Comparison of ENCODE assay signal across 1 cellular context in the genomic region with DNA sequence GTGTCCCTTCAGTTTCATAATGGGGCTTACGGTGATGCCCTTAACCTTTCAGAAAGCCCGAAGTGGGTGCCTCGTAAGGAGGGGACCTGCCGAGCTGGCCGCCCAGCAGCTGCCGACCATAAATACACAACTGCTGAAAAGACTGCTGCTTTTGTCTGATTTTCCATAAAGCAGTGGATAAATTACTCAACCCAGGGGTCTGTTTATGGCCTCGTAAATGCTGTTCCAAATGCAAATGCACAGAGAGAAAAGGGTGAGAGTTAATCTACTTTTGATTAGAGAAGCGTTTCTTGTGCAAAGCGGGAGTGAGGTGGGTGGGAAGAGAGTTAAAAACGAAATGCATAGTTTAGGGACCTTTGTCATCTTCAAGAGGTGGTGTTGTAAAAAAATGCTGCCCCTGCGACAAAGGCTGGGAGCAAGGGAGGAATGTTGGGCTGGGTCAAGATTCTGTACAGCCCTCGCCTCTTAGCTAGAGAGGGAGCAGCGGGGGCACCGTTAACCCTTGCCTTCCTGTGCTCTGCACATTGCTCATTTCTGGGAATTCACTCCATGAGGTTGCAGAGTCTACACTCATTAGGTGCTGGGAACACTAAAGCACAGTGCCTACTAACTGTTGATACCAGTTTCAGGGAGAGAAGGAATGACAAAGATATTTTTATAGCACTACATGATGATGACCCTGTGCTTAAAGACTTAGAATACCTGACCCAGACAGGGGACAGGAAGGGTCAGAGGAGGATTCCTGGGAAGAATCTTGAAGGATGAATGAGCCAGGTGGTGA.
TF ChIP-seq lines count a peak whose summit lies in the region.

No MANE protein-coding gene starts in this region.

TF ChIP-seq in HEK293, 187 proteins besides CTCF, POLR2A, EP300 and RAD21 (continued from another document and continues in another):
- TF ChIP-seq, protein P1, sequence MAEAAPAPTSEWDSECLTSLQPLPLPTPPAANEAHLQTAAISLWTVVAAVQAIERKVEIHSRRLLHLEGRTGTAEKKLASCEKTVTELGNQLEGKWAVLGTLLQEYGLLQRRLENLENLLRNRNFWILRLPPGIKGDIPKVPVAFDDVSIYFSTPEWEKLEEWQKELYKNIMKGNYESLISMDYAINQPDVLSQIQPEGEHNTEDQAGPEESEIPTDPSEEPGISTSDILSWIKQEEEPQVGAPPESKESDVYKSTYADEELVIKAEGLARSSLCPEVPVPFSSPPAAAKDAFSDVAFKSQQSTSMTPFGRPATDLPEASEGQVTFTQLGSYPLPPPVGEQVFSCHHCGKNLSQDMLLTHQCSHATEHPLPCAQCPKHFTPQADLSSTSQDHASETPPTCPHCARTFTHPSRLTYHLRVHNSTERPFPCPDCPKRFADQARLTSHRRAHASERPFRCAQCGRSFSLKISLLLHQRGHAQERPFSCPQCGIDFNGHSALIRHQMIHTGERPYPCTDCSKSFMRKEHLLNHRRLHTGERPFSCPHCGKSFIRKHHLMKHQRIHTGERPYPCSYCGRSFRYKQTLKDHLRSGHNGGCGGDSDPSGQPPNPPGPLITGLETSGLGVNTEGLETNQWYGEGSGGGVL (tag by site-specific recombination; IDR thresholded peaks at IDR 0.05): peak; percentile 31; the same call in 1 of the 2 replicates
- TF ChIP-seq ZNF777 (tag by site-specific recombination; IDR thresholded peaks at IDR 0.05; ENCODE audit: borderline replicate concordance): no peak
- peak; percentile 36; the same call in 1 of the 2 replicates for TF ChIP-seq MZF1 (tag by site-specific recombination; IDR thresholded peaks at IDR 0.05; ENCODE audit: borderline replicate concordance)
- no peak for TF ChIP-seq ZNF747 (tag by site-specific recombination; IDR thresholded peaks at IDR 0.05)
- TF ChIP-seq ZNF600 (tag by site-specific recombination; IDR thresholded peaks at IDR 0.05): peak; percentile 67
- no peak for TF ChIP-seq ZNF114 (tag by site-specific recombination; IDR thresholded peaks at IDR 0.05)
- peak; percentile 97 for TF ChIP-seq IKZF3 (tag by site-specific recombination; IDR thresholded peaks at IDR 0.05)
- TF ChIP-seq, protein P2, sequence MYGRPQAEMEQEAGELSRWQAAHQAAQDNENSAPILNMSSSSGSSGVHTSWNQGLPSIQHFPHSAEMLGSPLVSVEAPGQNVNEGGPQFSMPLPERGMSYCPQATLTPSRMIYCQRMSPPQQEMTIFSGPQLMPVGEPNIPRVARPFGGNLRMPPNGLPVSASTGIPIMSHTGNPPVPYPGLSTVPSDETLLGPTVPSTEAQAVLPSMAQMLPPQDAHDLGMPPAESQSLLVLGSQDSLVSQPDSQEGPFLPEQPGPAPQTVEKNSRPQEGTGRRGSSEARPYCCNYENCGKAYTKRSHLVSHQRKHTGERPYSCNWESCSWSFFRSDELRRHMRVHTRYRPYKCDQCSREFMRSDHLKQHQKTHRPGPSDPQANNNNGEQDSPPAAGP (tag by site-specific recombination; IDR thresholded peaks at IDR 0.05): peak; percentile 70
- peak; percentile 95 for TF ChIP-seq PRDM1 (tag by site-specific recombination; IDR thresholded peaks at IDR 0.05)
- peak; percentile 81 for TF ChIP-seq ZNF596 (tag by site-specific recombination; IDR thresholded peaks at IDR 0.05)
- TF ChIP-seq ZNF169 (tag by site-specific recombination; IDR thresholded peaks at IDR 0.05): no peak
- TF ChIP-seq, protein P3, sequence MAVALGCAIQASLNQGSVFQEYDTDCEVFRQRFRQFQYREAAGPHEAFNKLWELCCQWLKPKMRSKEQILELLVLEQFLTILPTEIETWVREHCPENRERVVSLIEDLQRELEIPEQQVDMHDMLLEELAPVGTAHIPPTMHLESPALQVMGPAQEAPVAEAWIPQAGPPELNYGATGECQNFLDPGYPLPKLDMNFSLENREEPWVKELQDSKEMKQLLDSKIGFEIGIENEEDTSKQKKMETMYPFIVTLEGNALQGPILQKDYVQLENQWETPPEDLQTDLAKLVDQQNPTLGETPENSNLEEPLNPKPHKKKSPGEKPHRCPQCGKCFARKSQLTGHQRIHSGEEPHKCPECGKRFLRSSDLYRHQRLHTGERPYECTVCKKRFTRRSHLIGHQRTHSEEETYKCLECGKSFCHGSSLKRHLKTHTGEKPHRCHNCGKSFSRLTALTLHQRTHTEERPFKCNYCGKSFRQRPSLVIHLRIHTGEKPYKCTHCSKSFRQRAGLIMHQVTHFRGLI (tag by site-specific recombination; IDR thresholded peaks at IDR 0.05): peak; percentile 88
- TF ChIP-seq ZNF561 (tag by site-specific recombination; IDR thresholded peaks at IDR 0.05; ENCODE audit: borderline replicate concordance): peak; percentile 86; the same call in 1 of the 2 replicates
- TF ChIP-seq ZNF660 (tag by site-specific recombination; IDR thresholded peaks at IDR 0.05): no peak
- TF ChIP-seq ZNF416 (tag by site-specific recombination; IDR thresholded peaks at IDR 0.05): no peak
- no peak for TF ChIP-seq SETDB1 (IDR thresholded peaks at IDR 0.05; ENCODE audit: insufficient read length, low read length)
- TF ChIP-seq, protein P4, sequence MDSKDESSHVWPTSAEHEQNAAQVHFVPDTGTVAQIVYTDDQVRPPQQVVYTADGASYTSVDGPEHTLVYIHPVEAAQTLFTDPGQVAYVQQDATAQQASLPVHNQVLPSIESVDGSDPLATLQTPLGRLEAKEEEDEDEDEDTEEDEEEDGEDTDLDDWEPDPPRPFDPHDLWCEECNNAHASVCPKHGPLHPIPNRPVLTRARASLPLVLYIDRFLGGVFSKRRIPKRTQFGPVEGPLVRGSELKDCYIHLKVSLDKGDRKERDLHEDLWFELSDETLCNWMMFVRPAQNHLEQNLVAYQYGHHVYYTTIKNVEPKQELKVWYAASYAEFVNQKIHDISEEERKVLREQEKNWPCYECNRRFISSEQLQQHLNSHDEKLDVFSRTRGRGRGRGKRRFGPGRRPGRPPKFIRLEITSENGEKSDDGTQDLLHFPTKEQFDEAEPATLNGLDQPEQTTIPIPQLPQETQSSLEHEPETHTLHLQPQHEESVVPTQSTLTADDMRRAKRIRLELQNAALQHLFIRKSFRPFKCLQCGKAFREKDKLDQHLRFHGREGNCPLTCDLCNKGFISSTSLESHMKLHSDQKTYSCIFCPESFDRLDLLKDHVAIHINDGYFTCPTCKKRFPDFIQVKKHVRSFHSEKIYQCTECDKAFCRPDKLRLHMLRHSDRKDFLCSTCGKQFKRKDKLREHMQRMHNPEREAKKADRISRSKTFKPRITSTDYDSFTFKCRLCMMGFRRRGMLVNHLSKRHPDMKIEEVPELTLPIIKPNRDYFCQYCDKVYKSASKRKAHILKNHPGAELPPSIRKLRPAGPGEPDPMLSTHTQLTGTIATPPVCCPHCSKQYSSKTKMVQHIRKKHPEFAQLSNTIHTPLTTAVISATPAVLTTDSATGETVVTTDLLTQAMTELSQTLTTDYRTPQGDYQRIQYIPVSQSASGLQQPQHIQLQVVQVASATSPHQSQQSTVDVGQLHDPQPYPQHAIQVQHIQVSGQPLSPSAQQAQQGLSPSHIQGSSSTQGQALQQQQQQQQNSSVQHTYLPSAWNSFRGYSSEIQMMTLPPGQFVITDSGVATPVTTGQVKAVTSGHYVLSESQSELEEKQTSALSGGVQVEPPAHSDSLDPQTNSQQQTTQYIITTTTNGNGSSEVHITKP (tag by site-specific recombination; IDR thresholded peaks at IDR 0.05): no peak
- peak; percentile 98 for TF ChIP-seq ZBTB48 (tag by site-specific recombination; IDR thresholded peaks at IDR 0.05)
- TF ChIP-seq ZNF433 (tag by site-specific recombination; IDR thresholded peaks at IDR 0.05; ENCODE audit: low read depth): no peak
- TF ChIP-seq ZNF530 (tag by site-specific recombination; IDR thresholded peaks at IDR 0.05; ENCODE audit: low read depth): no peak
- no peak for TF ChIP-seq ZNF48 (tag by site-specific recombination; IDR thresholded peaks at IDR 0.05)
- TF ChIP-seq ZBTB8A (tag by site-specific recombination; IDR thresholded peaks at IDR 0.05): peak; percentile 93
- peak; percentile 83; the same call in 1 of the 2 replicates for TF ChIP-seq WT1 (tag by site-specific recombination; IDR thresholded peaks at IDR 0.05)
- TF ChIP-seq GLI2 (tag by site-specific recombination; IDR thresholded peaks at IDR 0.05; ENCODE audit: borderline replicate concordance, low read depth): peak; percentile 83
- TF ChIP-seq ZNF658 (tag by site-specific recombination; IDR thresholded peaks at IDR 0.05): no peak
- no peak for TF ChIP-seq ZNF560 (tag by site-specific recombination; IDR thresholded peaks at IDR 0.05; ENCODE audit: borderline replicate concordance)
- TF ChIP-seq YY1 (tag by site-specific recombination; IDR thresholded peaks at IDR 0.05): peak; percentile 43; the same call in 1 of the 2 replicates
- TF ChIP-seq ZNF423 (tag by site-specific recombination; IDR thresholded peaks at IDR 0.05): peak; percentile 89
- no peak for TF ChIP-seq HOXC10 (CRISPR knock-in tag; IDR thresholded peaks at IDR 0.05)
- no peak for TF ChIP-seq HOXA7 (CRISPR knock-in tag; IDR thresholded peaks at IDR 0.05; ENCODE audit: borderline replicate concordance)
- TF ChIP-seq ZNF830 (tag by site-specific recombination; IDR thresholded peaks at IDR 0.05; ENCODE audit: low read depth): no peak
- TF ChIP-seq ZNF501 (tag by site-specific recombination; IDR thresholded peaks at IDR 0.05): peak; percentile 54
- TF ChIP-seq, protein P5, sequence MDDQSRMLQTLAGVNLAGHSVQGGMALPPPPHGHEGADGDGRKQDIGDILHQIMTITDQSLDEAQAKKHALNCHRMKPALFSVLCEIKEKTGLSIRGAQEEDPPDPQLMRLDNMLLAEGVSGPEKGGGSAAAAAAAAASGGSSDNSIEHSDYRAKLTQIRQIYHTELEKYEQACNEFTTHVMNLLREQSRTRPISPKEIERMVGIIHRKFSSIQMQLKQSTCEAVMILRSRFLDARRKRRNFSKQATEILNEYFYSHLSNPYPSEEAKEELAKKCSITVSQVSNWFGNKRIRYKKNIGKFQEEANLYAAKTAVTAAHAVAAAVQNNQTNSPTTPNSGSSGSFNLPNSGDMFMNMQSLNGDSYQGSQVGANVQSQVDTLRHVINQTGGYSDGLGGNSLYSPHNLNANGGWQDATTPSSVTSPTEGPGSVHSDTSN (CRISPR knock-in tag; IDR thresholded peaks at IDR 0.05): no peak
- peak; percentile 91 for TF ChIP-seq ZXDB (tag by site-specific recombination; IDR thresholded peaks at IDR 0.05)
- peak; percentile 75 for TF ChIP-seq ZNF341 (tag by site-specific recombination; IDR thresholded peaks at IDR 0.05; ENCODE audit: low read depth)
- TF ChIP-seq ZSCAN16 (tag by site-specific recombination; IDR thresholded peaks at IDR 0.05): 0 out of 2 replicates have a peak, but pooled peaks have one; percentile 27
- TF ChIP-seq KLF9 (tag by site-specific recombination; IDR thresholded peaks at IDR 0.05; ENCODE audit: low read depth): no peak
- no peak for TF ChIP-seq GLI4 (tag by site-specific recombination; IDR thresholded peaks at IDR 0.05)
- peak; percentile 98 for TF ChIP-seq ZIC2 (tag by site-specific recombination; IDR thresholded peaks at IDR 0.05)
- TF ChIP-seq, protein P6, sequence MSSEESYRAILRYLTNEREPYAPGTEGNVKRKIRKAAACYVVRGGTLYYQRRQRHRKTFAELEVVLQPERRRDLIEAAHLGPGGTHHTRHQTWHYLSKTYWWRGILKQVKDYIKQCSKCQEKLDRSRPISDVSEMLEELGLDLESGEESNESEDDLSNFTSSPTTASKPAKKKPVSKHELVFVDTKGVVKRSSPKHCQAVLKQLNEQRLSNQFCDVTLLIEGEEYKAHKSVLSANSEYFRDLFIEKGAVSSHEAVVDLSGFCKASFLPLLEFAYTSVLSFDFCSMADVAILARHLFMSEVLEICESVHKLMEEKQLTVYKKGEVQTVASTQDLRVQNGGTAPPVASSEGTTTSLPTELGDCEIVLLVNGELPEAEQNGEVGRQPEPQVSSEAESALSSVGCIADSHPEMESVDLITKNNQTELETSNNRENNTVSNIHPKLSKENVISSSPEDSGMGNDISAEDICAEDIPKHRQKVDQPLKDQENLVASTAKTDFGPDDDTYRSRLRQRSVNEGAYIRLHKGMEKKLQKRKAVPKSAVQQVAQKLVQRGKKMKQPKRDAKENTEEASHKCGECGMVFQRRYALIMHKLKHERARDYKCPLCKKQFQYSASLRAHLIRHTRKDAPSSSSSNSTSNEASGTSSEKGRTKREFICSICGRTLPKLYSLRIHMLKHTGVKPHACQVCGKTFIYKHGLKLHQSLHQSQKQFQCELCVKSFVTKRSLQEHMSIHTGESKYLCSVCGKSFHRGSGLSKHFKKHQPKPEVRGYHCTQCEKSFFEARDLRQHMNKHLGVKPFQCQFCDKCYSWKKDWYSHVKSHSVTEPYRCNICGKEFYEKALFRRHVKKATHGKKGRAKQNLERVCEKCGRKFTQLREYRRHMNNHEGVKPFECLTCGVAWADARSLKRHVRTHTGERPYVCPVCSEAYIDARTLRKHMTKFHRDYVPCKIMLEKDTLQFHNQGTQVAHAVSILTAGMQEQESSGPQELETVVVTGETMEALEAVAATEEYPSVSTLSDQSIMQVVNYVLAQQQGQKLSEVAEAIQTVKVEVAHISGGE (tag by site-specific recombination; conservative IDR thresholded peaks at IDR 0.05; ENCODE audit: low read depth): peak; percentile 34; the same call in 1 of the 2 replicates
- TF ChIP-seq KLF8 (tag by site-specific recombination; IDR thresholded peaks at IDR 0.05): no peak
- TF ChIP-seq ZNF626 (tag by site-specific recombination; IDR thresholded peaks at IDR 0.05): no peak
- no peak for TF ChIP-seq ZBTB1 (tag by site-specific recombination; IDR thresholded peaks at IDR 0.05)
- no peak for TF ChIP-seq ZNF248 (tag by site-specific recombination; IDR thresholded peaks at IDR 0.05)
- TF ChIP-seq BCL11B (tag by site-specific recombination; IDR thresholded peaks at IDR 0.05; ENCODE audit: low read depth): 0 out of 2 replicates have a peak, but pooled peaks have one; percentile 52
- TF ChIP-seq ZNF544 (tag by site-specific recombination; IDR thresholded peaks at IDR 0.05): no peak
- no peak for TF ChIP-seq ZNF121 (tag by site-specific recombination; IDR thresholded peaks at IDR 0.05)
- TF ChIP-seq OSR2 (tag by site-specific recombination; IDR thresholded peaks at IDR 0.05): peak; percentile 90
- peak; percentile 79 for TF ChIP-seq SP7 (tag by site-specific recombination; IDR thresholded peaks at IDR 0.05)
- TF ChIP-seq EGR2 (tag by site-specific recombination; IDR thresholded peaks at IDR 0.05; ENCODE audit: low read depth): 0 out of 2 replicates have a peak, but pooled peaks have one; percentile 19
- TF ChIP-seq, protein P7, sequence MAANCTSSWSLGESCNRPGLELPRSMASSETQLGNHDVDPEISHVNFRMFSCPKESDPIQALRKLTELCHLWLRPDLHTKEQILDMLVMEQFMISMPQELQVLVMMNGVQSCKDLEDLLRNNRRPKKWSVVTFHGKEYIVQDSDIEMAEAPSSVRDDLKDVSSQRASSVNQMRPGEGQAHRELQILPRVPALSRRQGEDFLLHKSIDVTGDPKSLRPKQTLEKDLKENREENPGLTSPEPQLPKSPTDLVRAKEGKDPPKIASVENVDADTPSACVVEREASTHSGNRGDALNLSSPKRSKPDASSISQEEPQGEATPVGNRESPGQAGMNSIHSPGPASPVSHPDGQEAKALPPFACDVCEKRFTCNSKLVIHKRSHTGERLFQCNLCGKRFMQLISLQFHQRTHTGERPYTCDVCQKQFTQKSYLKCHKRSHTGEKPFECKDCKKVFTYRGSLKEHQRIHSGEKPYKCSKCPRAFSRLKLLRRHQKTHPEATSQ (tag by site-specific recombination; IDR thresholded peaks at IDR 0.05): no peak
